ENCODE assay signal across 19 cellular contexts in the genomic region with DNA sequence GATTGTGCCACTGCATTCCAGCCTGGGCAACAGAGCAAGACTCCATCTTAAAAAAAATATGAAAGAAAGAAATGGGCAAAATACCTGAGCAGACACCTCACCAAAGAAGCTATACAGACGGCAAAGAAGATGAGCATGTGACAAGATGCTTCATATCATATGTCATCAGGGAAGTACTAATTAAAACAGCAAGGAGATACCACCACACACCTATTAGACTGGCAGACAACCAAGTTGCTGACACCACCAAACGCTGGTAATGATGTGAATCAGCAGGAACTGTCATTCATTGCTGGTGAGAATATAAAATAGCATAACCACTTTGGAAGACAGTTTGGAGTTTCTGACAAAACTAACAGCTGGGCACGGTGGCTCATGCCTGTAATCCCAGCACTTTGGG. TPM values are rescaled to one million over a fixed set of nuclear protein-coding genes. Genes with fewer than 3 reads are reported as not detected.
DNase-seq lines count a peak whose midpoint lies in the region; ATAC-seq, FAIRE-seq and TF ChIP-seq lines count a peak whose summit lies in the region.
"Had no signal": no experiment of that assay in that cellular context is flagged by ENCODE, and none has a peak within 500 bp of the region (broad histone marks: within the 10 kb centered on the region; RNA-seq: fewer than 3 reads in every experiment).

No MANE protein-coding gene starts in this region.

- H3K4me1 ChIP-seq in foreskin keratinocyte (peaks cover 4% of the 10 kb centered on the region), lung (ENCODE audit: control insufficient read depth in 2 of 2, insufficient read depth in 2 of 2, low read length in 2 of 2) (no peaks in the 10 kb centered on the region)
- H3K4me1 ChIP-seq: BLaER1, Caco-2 had no signal

- peaks cover 8% of the 10 kb centered on the region for H3K9me3 Mint-ChIP-seq in activated CD8-positive, alpha-beta memory T cell treated with anti-CD3 and anti-CD28 coated beads, Interleukin-2, amount 10 ng/mL, durations not matched to agents 7 days and 5 days (ENCODE audit: low read depth)
- no peaks in the 10 kb centered on the region for H3K9me3 Mint-ChIP-seq in activated T-helper 17 cell treated with anti-CD3 and anti-CD28 coated beads, Interleukin-2, amount 50 U/mL, for 72 hours

- FAIRE-seq in bronchial epithelial cell (lab: Jason Lieb, UNC) = no peak
- FAIRE-seq: GM12892, HTR-8/SVneo had no signal

- H3K27ac ChIP-seq in foreskin keratinocyte (no peak overlapping the region), lung (ENCODE audit: low read depth in 1 of 2, low read length in 1 of 2) (no peak overlapping the region)
- H3K27ac ChIP-seq: BLaER1 had no signal

- H3K27me3 ChIP-seq in bronchial epithelial cell (ENCODE audit: control insufficient read depth, insufficient read depth, low read length) (no peaks in the 10 kb centered on the region), foreskin keratinocyte (no peaks in the 10 kb centered on the region), lung (ENCODE audit: control insufficient read depth, insufficient read depth) (no peaks in the 10 kb centered on the region), H7 (ENCODE audit: control insufficient read depth, insufficient read depth, low read length) (no peaks in the 10 kb centered on the region)
- H3K27me3 ChIP-seq: BLaER1 had no signal

- no peak overlapping the region for H3K27ac Mint-ChIP-seq in activated CD8-positive, alpha-beta memory T cell treated with anti-CD3 and anti-CD28 coated beads, Interleukin-2, amount 10 ng/mL, durations not matched to agents 7 days and 5 days
- H3K27ac Mint-ChIP-seq in activated T-helper 17 cell treated with anti-CD3 and anti-CD28 coated beads, Interleukin-2, amount 50 U/mL, for 72 hours = no peak overlapping the region
- H3K27ac Mint-ChIP-seq: CD8-positive, alpha-beta memory T cell; HFFc6 had no signal

- WGBS in lung, 2 donors = 79 to 91% methylated on average over 3 of the region's 3 CpGs

- H3K36me3 ChIP-seq in bronchial epithelial cell (ENCODE audit: control insufficient read depth, insufficient read depth, low read length) (no peaks in the 10 kb centered on the region), lung (ENCODE audit: control insufficient read depth in 2 of 2, insufficient read depth in 2 of 2, low read length in 2 of 2) (no peaks in the 10 kb centered on the region), H7 (replicated peaks; ENCODE audit: control insufficient read depth, insufficient read depth, low read length) (no peaks in the 10 kb centered on the region)
- H3K36me3 ChIP-seq: BLaER1 had no signal

- peaks cover 2% of the 10 kb centered on the region for H3K36me3 Mint-ChIP-seq in activated CD8-positive, alpha-beta memory T cell treated with anti-CD3 and anti-CD28 coated beads, Interleukin-2, amount 10 ng/mL, durations not matched to agents 7 days and 5 days
- H3K36me3 Mint-ChIP-seq in activated T-helper 17 cell treated with anti-CD3 and anti-CD28 coated beads, Interleukin-2, amount 50 U/mL, for 72 hours (ENCODE audit: low read depth) = no peaks in the 10 kb centered on the region

- H3K4me1 Mint-ChIP-seq in activated CD8-positive, alpha-beta memory T cell treated with anti-CD3 and anti-CD28 coated beads, Interleukin-2, amount 10 ng/mL, durations not matched to agents 7 days and 5 days = no peaks in the 10 kb centered on the region
- H3K4me1 Mint-ChIP-seq in activated T-helper 17 cell treated with anti-CD3 and anti-CD28 coated beads, Interleukin-2, amount 50 U/mL, for 72 hours = no peaks in the 10 kb centered on the region
- H3K4me1 Mint-ChIP-seq: CD8-positive, alpha-beta memory T cell had no signal

- H3K9me3 ChIP-seq in lung (ENCODE audit: control insufficient read depth in 2 of 2, insufficient read depth in 1 of 2, low read length in 1 of 2) = peaks cover 0 to 7% of the 10 kb centered on the region in 2 donors

- H3K4me3 ChIP-seq in bronchial epithelial cell (ENCODE audit: low read depth, low read length) (no peak overlapping the region), lung (no peak overlapping the region), H7 (ENCODE audit: insufficient read depth, low read depth, low read length) (no peak overlapping the region)
- H3K4me3 ChIP-seq: BLaER1 had no signal

- no peak overlapping the region for H3K4me3 Mint-ChIP-seq in activated CD8-positive, alpha-beta memory T cell treated with anti-CD3 and anti-CD28 coated beads, Interleukin-2, amount 10 ng/mL, durations not matched to agents 7 days and 5 days
- no peak overlapping the region for H3K4me3 Mint-ChIP-seq in activated T-helper 17 cell treated with anti-CD3 and anti-CD28 coated beads, Interleukin-2, amount 50 U/mL, for 72 hours
- H3K4me3 Mint-ChIP-seq: CD8-positive, alpha-beta memory T cell; HFFc6 had no signal

- TF ChIP-seq CTCF in bronchial epithelial cell (IDR thresholded peaks at IDR 0.05; ENCODE audit: insufficient read depth, low read length, severe bottlenecking) = no peak
- TF ChIP-seq CTCF in foreskin keratinocyte (conservative IDR thresholded peaks at IDR 0.05) = no peak
- TF ChIP-seq CTCF in lung (IDR thresholded peaks at IDR 0.05; ENCODE audit: control extremely low read depth, extremely low read depth) = no peak

- CTCF ChIA-PET in activated CD8-positive, alpha-beta memory T cell treated with anti-CD3 and anti-CD28 coated beads, Interleukin-2, amount 10 ng/mL, durations not matched to agents 7 days and 5 days (lab: Charles Lee) = no interaction called here

- ATAC-seq in activated CD8-positive, alpha-beta memory T cell treated with anti-CD3 and anti-CD28 coated beads, Interleukin-2, amount 10 ng/mL, durations not matched to agents 7 days and 5 days = no peak
- ATAC-seq in foreskin keratinocyte (peak; percentile 77), lung (ENCODE audit: insufficient read depth, low FRiP score) (no peak)
- no peak for ATAC-seq in activated T-helper 17 cell treated with anti-CD3 and anti-CD28 coated beads, Interleukin-2, amount 50 U/mL, for 72 hours (replicated peaks)

- H3K27me3 Mint-ChIP-seq in activated CD8-positive, alpha-beta memory T cell treated with anti-CD3 and anti-CD28 coated beads, Interleukin-2, amount 10 ng/mL, durations not matched to agents 7 days and 5 days = peaks cover 63% of the 10 kb centered on the region
- H3K27me3 Mint-ChIP-seq in activated T-helper 17 cell treated with anti-CD3 and anti-CD28 coated beads, Interleukin-2, amount 50 U/mL, for 72 hours = peaks cover 6% of the 10 kb centered on the region

- DNase-seq in activated CD8-positive, alpha-beta memory T cell treated with anti-CD3 and anti-CD28 coated beads, Interleukin-2, amount 10 ng/mL, durations not matched to agents 7 days and 5 days = peak; percentile 12
- no peak for DNase-seq in activated CD8-positive, alpha-beta memory T cell treated with anti-CD3 and anti-CD28 coated beads, Interleukin-2, amount 50 U/mL, for 4 hours
- DNase-seq in bronchial epithelial cell (ENCODE audit: low read depth) = peak; percentile 52
- DNase-seq in foreskin keratinocyte = peak; percentile 84 to 90
- DNase-seq in lung (ENCODE audit: low spot score) = peak; percentile 6
- DNase-seq in activated CD4-positive, alpha-beta T cell treated with anti-CD3 and anti-CD28 coated beads for 1 hour = no peak
- no peak for DNase-seq in H7
- DNase-seq: 8988T, AML-193, GDM1, GOT3, HCEC 1CT, HFFc6 had no signal

RNA-seq across cellular contexts. Expression of a gene that starts 11.5 kb away (rescaled TPM):
- 100 to 1,000 TPM; 168 to 175 TPM for total RNA-seq in activated CD8-positive, alpha-beta memory T cell treated with anti-CD3 and anti-CD28 coated beads, Interleukin-2, amount 10 ng/mL, durations not matched to agents 7 days and 5 days
- 32.6 and 35.8 TPM in 2 replicates for total RNA-seq in bronchial epithelial cell
- 145 and 167 TPM in 2 replicates for total RNA-seq in foreskin keratinocyte
- polyA plus RNA-seq in foreskin keratinocyte = 89.0 and 114 TPM in 2 replicates
- total RNA-seq in lung = 10 to 100 TPM; 44.1 to 44.2 TPM
- 10 to 100 TPM; 19.6 to 36.6 TPM for polyA plus RNA-seq in lung
- 100 to 1,000 TPM in 1 of 2 donors, 10 to 100 TPM in 1; 98.1 to 188 TPM for total RNA-seq in activated T-helper 17 cell treated with anti-CD3 and anti-CD28 coated beads, Interleukin-2, amount 50 U/mL, for 72 hours
- 62.2 and 78.2 TPM in 2 replicates for total RNA-seq in H7 (2014; rRNA removed; shearing (Covaris generic))

Comparison
In these comparisons a context has a peak if more than half of its experiments do, and no peak if none do; other contexts are left out.
1. DNase-seq: peak in activated CD8-positive, alpha-beta memory T cell treated with anti-CD3 and anti-CD28 coated beads, Interleukin-2, amount 10 ng/mL, durations not matched to agents 7 days and 5 days (single experiment), bronchial epithelial cell (single experiment), foreskin keratinocyte (2 of 2) and lung (single experiment); none in activated CD8-positive, alpha-beta memory T cell treated with anti-CD3 and anti-CD28 coated beads, Interleukin-2, amount 50 U/mL, for 4 hours (single experiment), activated CD4-positive, alpha-beta T cell treated with anti-CD3 and anti-CD28 coated beads for 1 hour (single experiment) and H7 (single experiment).